Comparison of ENCODE assay signal across 9 cellular contexts in the genomic region with DNA sequence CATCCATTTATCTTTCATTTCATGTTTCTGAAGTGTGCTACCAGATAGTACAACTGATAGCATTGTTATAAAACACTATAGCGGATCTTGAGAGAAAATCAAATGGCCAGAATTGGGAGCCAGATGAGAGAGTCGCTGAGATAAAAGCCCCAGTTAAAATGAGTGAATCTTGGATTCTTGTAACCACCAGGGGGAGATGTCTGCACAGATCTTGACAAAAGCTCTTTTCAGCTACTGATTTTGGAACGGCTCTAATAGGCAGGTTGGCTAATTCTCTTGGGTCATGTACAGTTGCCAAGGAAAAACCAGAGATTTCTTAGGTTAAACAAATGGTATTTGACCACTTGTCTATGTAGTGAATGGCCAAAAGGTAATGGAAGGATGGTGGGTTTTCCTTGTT. TPM values are rescaled to one million over a fixed set of nuclear protein-coding genes. Genes with fewer than 3 reads are reported as not detected.
DNase-seq lines count a peak whose midpoint lies in the region; ATAC-seq and TF ChIP-seq lines count a peak whose summit lies in the region.
"Had no signal": no experiment of that assay in that cellular context is flagged by ENCODE, and none has a peak within 500 bp of the region (broad histone marks: within the 10 kb centered on the region; RNA-seq: fewer than 3 reads in every experiment).

No MANE protein-coding gene starts in this region.

- no peak for TF ChIP-seq POLR2A in body of pancreas (IDR thresholded peaks at IDR 0.05)
- no peak for TF ChIP-seq POLR2A in spleen (IDR thresholded peaks at IDR 0.05)

- WGBS in body of pancreas, 2 donors: 22 to 27% methylated on average over 3 of the region's 3 CpGs
- 21 to 30% (median 29%) methylated on average over 3 of the region's 3 CpGs for whole genome bisulfite sequencing in spleen, 5 donors

- H3K9me3 ChIP-seq in body of pancreas (no peaks in the 10 kb centered on the region), spleen (no peaks in the 10 kb centered on the region)

- no peak overlapping the region for H3K4me3 ChIP-seq in body of pancreas
- H3K4me3 ChIP-seq in spleen: no peak overlapping the region

- H3K27ac ChIP-seq in body of pancreas (no peak overlapping the region), spleen (no peak overlapping the region)

- intact Hi-C loops in body of pancreas (cut with DNase I) (no loop called here), spleen (cut with DNase I; ENCODE audit: low total_unique reads) (loop anchor here (5.0 to 10.0 kb wide), 2 partner anchors 113 to 171 kb away; a partner anchor contains a TSS)

- ATAC-seq in GM18867 (IDR thresholded peaks at IDR 0.05; ENCODE audit: unreplicated experiment) (peak; percentile 49), body of pancreas (peak; percentile 74), GM21360 (IDR thresholded peaks at IDR 0.05; ENCODE audit: unreplicated experiment) (no peak)

- DNase-seq in CMK (ENCODE audit: low read depth) (peak; percentile 8), NCI-H446 treated with DMSO at 0.1 percent for 48 hours (lab: John Stamatoyannopoulos, UW) (peak; percentile 5), body of pancreas (peak in 2 of 4 donors; percentile 19 to 35), iPS-NIHi11 (ENCODE audit: low spot score) (peak; percentile 73), spleen (no peak), T-helper 9 cell (no peak)

- H3K4me1 ChIP-seq in body of pancreas (no peaks in the 10 kb centered on the region), spleen (peaks cover 0 to 18% (median 5%) of the 10 kb centered on the region in 6 donors)

- peak; percentile 42 to 67 (median 58) for TF ChIP-seq CTCF in body of pancreas (IDR thresholded peaks at IDR 0.05)
- peak; percentile 35 to 79 (median 65) for TF ChIP-seq CTCF in spleen (IDR thresholded peaks at IDR 0.05 in 8 of 11, conservative IDR thresholded peaks at IDR 0.05 in 3 of 11)

- no peaks in the 10 kb centered on the region for H3K27me3 ChIP-seq in body of pancreas
- H3K27me3 ChIP-seq in spleen (replicated peaks in 1 of 7): no peaks in the 10 kb centered on the region

- H3K36me3 ChIP-seq in body of pancreas (replicated peaks in 1 of 2; ENCODE audit: insufficient read depth in 1 of 2, low read depth in 2 of 2): no peaks in the 10 kb centered on the region
- peaks cover 0 to 78% (median 0%) of the 10 kb centered on the region in 6 donors for H3K36me3 ChIP-seq in spleen

RNA-seq across cellular contexts. Expression of a gene that starts 21.7 kb away (rescaled TPM):
- total RNA-seq in body of pancreas (under 1 TPM in 1 of 2 donors, not detected in 1; 0.78 TPM), spleen (1 to 10 TPM in 1 of 7 donors, under 1 TPM in 5, not detected in 1; 0.11 to 1.5 (median 0.40) TPM)
- polyA plus RNA-seq in spleen: under 1 TPM; 0.04 to 0.08 (median 0.06) TPM
- total RNA-seq: T-helper 2 cell treated with Interferon-gamma antibody and Interleukin-4, amounts not matched to agents 100 ng/mL and 5 ng/mL, for 36 hours had no signal

Comparison
In these comparisons a context has a peak if more than half of its experiments do, and no peak if none do; other contexts are left out.
1. DNase-seq: peak in CMK (single experiment), NCI-H446 treated with DMSO at 0.1 percent for 48 hours (single experiment) and iPS-NIHi11 (single experiment); none in spleen (single experiment) and T-helper 9 cell (single experiment).